ENCODE assay signal across 19 cellular contexts in genomic region chr1:153430561-153430960, GRCh38. TPM values are rescaled to one million over a fixed set of nuclear protein-coding genes. Genes with fewer than 3 reads are reported as not detected.
A peak's percentile ranks its signal among the peaks of the same experiment; 100 is the strongest.
DNase-seq lines count a peak whose midpoint lies in the region; ATAC-seq lines count a peak whose summit lies in the region.
"Had no signal": no experiment of that assay in that cellular context is flagged by ENCODE, and none has a peak within 500 bp of the region (broad histone marks: within the 10 kb centered on the region; RNA-seq: fewer than 3 reads in every experiment).

No MANE protein-coding gene starts in this region.

- CTCF ChIA-PET in activated CD8-positive, alpha-beta memory T cell treated with anti-CD3 and anti-CD28 coated beads, Interleukin-2, amount 10 ng/mL, durations not matched to agents 7 days and 5 days (lab: Charles Lee) = no interaction called here

- H4K91ac ChIP-seq in neuronal stem cell (ENCODE audit: low read depth, low read length, poor library complexity) = no peak overlapping the region

- DNase-seq in NCI-H1417 (lab: John Stamatoyannopoulos, UW) (peak in 2 of 3 experiments; percentile 23 to 37), NCI-H1417 treated with DMSO at 0.1 percent for 48 hours (lab: John Stamatoyannopoulos, UW) (no peak), NCI-H69 (lab: John Stamatoyannopoulos, UW) (peak; percentile 67), neuronal stem cell (ENCODE audit: low spot score) (no peak), NCI-H2171 treated with DMSO at 0.1 percent for 48 hours (lab: John Stamatoyannopoulos, UW) (no peak)
- no peak for DNase-seq in activated naive CD4-positive, alpha-beta T cell (lab: John Stamatoyannopoulos, UW)
- no peak for DNase-seq in activated CD8-positive, alpha-beta memory T cell treated with anti-CD3 and anti-CD28 coated beads, Interleukin-2, amount 10 ng/mL, durations not matched to agents 7 days and 5 days
- DNase-seq: AML-193; CD4-positive, alpha-beta memory T cell; DMS79; GDM1; HCEC 1CT had no signal

- H2BK5ac ChIP-seq in neuronal stem cell (ENCODE audit: low read length) = no peak overlapping the region

- no peak overlapping the region for H2BK120ac ChIP-seq in neuronal stem cell (ENCODE audit: low read depth, low read length)

- no peaks in the 10 kb centered on the region for H3K36me3 Mint-ChIP-seq in activated naive CD4-positive, alpha-beta T cell treated with anti-CD3 and anti-CD28 coated beads, Interleukin-2, amount 50 U/mL, for 24 hours
- H3K36me3 Mint-ChIP-seq in activated CD8-positive, alpha-beta memory T cell treated with anti-CD3 and anti-CD28 coated beads, Interleukin-2, amount 10 ng/mL, durations not matched to agents 7 days and 5 days = no peaks in the 10 kb centered on the region
- H3K36me3 Mint-ChIP-seq: CD14-positive monocyte; CD4-positive, alpha-beta memory T cell had no signal

- H3K9me3 ChIP-seq in neuronal stem cell (replicated peaks in 1 of 2; ENCODE audit: control insufficient read depth in 2 of 2, insufficient read depth in 1 of 2, low read depth in 1 of 2, low read length in 2 of 2) = no peaks in the 10 kb centered on the region
- H3K9me3 ChIP-seq: A549, BLaER1 had no signal

- H3K79me1 ChIP-seq in neuronal stem cell (ENCODE audit: low read depth, low read length) = no peaks in the 10 kb centered on the region

- no peak for ATAC-seq in activated CD8-positive, alpha-beta memory T cell treated with anti-CD3 and anti-CD28 coated beads, Interleukin-2, amount 10 ng/mL, durations not matched to agents 7 days and 5 days
- ATAC-seq: A549, GM23338 had no signal

- no peak overlapping the region for H2BK15ac ChIP-seq in neuronal stem cell (ENCODE audit: low read length)

- no peak overlapping the region for H3K4me3 ChIP-seq in neuronal stem cell (ENCODE audit: low read length in 2 of 2)
- H3K4me3 ChIP-seq: A549, BLaER1, GM23338 had no signal

- H2AK5ac ChIP-seq in neuronal stem cell (ENCODE audit: low read depth, low read length) = no peak overlapping the region

- H3K18ac ChIP-seq in neuronal stem cell (ENCODE audit: low read length) = no peak overlapping the region

- no peak overlapping the region for H3K4me3 Mint-ChIP-seq in activated naive CD4-positive, alpha-beta T cell treated with anti-CD3 and anti-CD28 coated beads, Interleukin-2, amount 50 U/mL, for 24 hours
- H3K4me3 Mint-ChIP-seq in activated CD8-positive, alpha-beta memory T cell treated with anti-CD3 and anti-CD28 coated beads, Interleukin-2, amount 10 ng/mL, durations not matched to agents 7 days and 5 days = no peak overlapping the region
- H3K4me3 Mint-ChIP-seq: CD14-positive monocyte; CD4-positive, alpha-beta memory T cell; GM23338 had no signal

- peaks cover 0 to 7% (median 0%) of the 10 kb centered on the region in 3 experiments for H3K27me3 ChIP-seq in neuronal stem cell (ENCODE audit: control insufficient read depth in 3 of 3, insufficient read depth in 3 of 3, low read depth in 1 of 3, low read length in 3 of 3)
- H3K27me3 ChIP-seq: BLaER1 had no signal

- H3K27me3 Mint-ChIP-seq in activated naive CD4-positive, alpha-beta T cell treated with anti-CD3 and anti-CD28 coated beads, Interleukin-2, amount 50 U/mL, for 24 hours = peaks cover 13% of the 10 kb centered on the region
- H3K27me3 Mint-ChIP-seq in activated CD8-positive, alpha-beta memory T cell treated with anti-CD3 and anti-CD28 coated beads, Interleukin-2, amount 10 ng/mL, durations not matched to agents 7 days and 5 days = peaks cover 8% of the 10 kb centered on the region

- no peak overlapping the region for H3K14ac ChIP-seq in neuronal stem cell (ENCODE audit: low read length)

- H3K23ac ChIP-seq in neuronal stem cell (ENCODE audit: low read depth, low read length, poor library complexity) = peak overlapping the region; percentile 27

- no peak overlapping the region for H2BK12ac ChIP-seq in neuronal stem cell (ENCODE audit: low read length)

- no peaks in the 10 kb centered on the region for H3K9me3 Mint-ChIP-seq in activated naive CD4-positive, alpha-beta T cell treated with anti-CD3 and anti-CD28 coated beads, Interleukin-2, amount 50 U/mL, for 24 hours
- H3K9me3 Mint-ChIP-seq in activated CD8-positive, alpha-beta memory T cell treated with anti-CD3 and anti-CD28 coated beads, Interleukin-2, amount 10 ng/mL, durations not matched to agents 7 days and 5 days (ENCODE audit: low read depth) = no peaks in the 10 kb centered on the region
- H3K9me3 Mint-ChIP-seq: CD4-positive, alpha-beta memory T cell; GM23338 had no signal

- H3K27ac ChIP-seq in neuronal stem cell (replicated peaks; ENCODE audit: low read length) = no peak overlapping the region
- H3K27ac ChIP-seq: 22Rv1, A549, BLaER1 had no signal

- peak overlapping the region; percentile 83 for H4K8ac ChIP-seq in neuronal stem cell (ENCODE audit: low read depth, low read length)

- no CpG with 5 or more reads among the region's 3 CpGs for WGBS in neuronal stem cell (ENCODE audit: extremely low coverage in 2 of 2, insufficient read length in 2 of 2, insufficient replicate concordance in 1 of 2), 2 donors

- H3K4me1 Mint-ChIP-seq in activated naive CD4-positive, alpha-beta T cell treated with anti-CD3 and anti-CD28 coated beads, Interleukin-2, amount 50 U/mL, for 24 hours = no peaks in the 10 kb centered on the region
- no peaks in the 10 kb centered on the region for H3K4me1 Mint-ChIP-seq in activated CD8-positive, alpha-beta memory T cell treated with anti-CD3 and anti-CD28 coated beads, Interleukin-2, amount 10 ng/mL, durations not matched to agents 7 days and 5 days
- H3K4me1 Mint-ChIP-seq: CD14-positive monocyte; CD4-positive, alpha-beta memory T cell; GM23338 had no signal

- no peak overlapping the region for H2AFZ ChIP-seq in neuronal stem cell (ENCODE audit: low read length)
- H2AFZ ChIP-seq: GM23338 had no signal

- no peaks in the 10 kb centered on the region for H3K4me1 ChIP-seq in neuronal stem cell (ENCODE audit: control insufficient read depth in 2 of 2, insufficient read depth in 1 of 2, low read depth in 1 of 2, low read length in 2 of 2)
- H3K4me1 ChIP-seq: A549, BLaER1 had no signal

- no peaks in the 10 kb centered on the region for H3K36me3 ChIP-seq in neuronal stem cell (replicated peaks in 1 of 2; ENCODE audit: control insufficient read depth in 2 of 2, insufficient read depth in 2 of 2, low read length in 2 of 2)
- H3K36me3 ChIP-seq: BLaER1 had no signal

- H3K4me2 ChIP-seq in neuronal stem cell (ENCODE audit: insufficient read depth, low read length, poor library complexity, severe bottlenecking) = no peak overlapping the region
- H3K4me2 ChIP-seq: A549, BLaER1, GM23338 had no signal

- H3K4ac ChIP-seq in neuronal stem cell (ENCODE audit: low read length) = no peak overlapping the region

- no peak overlapping the region for H3K9ac ChIP-seq in neuronal stem cell (ENCODE audit: low read depth, low read length, poor library complexity)
- H3K9ac ChIP-seq: BLaER1 had no signal

- peak overlapping the region; percentile 23 for H3K27ac Mint-ChIP-seq in activated naive CD4-positive, alpha-beta T cell treated with anti-CD3 and anti-CD28 coated beads, Interleukin-2, amount 50 U/mL, for 24 hours
- H3K27ac Mint-ChIP-seq in activated CD8-positive, alpha-beta memory T cell treated with anti-CD3 and anti-CD28 coated beads, Interleukin-2, amount 10 ng/mL, durations not matched to agents 7 days and 5 days = no peak overlapping the region
- H3K27ac Mint-ChIP-seq: CD14-positive monocyte; CD4-positive, alpha-beta memory T cell; GM23338 had no signal

RNA-seq across cellular contexts. Expression of gene S100A7A, which starts 14.2 kb away (rescaled TPM):
- polyA plus RNA-seq in neuronal stem cell (2013, experiment 1 of 2) = not detected
- polyA plus RNA-seq in neuronal stem cell (2013, experiment 2 of 2) = not detected
- total RNA-seq in activated CD8-positive, alpha-beta memory T cell treated with anti-CD3 and anti-CD28 coated beads, Interleukin-2, amount 10 ng/mL, durations not matched to agents 7 days and 5 days = not detected
- total RNA-seq: CD4-positive, alpha-beta memory T cell; Daoy; GM23338 had no signal
- polyA plus RNA-seq: A549; CD14-positive monocyte; CD4-positive, alpha-beta memory T cell; GM23338 had no signal

RNA-seq across cellular contexts. Expression of gene S100A7, which starts 29.9 kb away (rescaled TPM):
- not detected for polyA plus RNA-seq in neuronal stem cell (2013, experiment 1 of 2)
- not detected for polyA plus RNA-seq in neuronal stem cell (2013, experiment 2 of 2)
- total RNA-seq in activated CD8-positive, alpha-beta memory T cell treated with anti-CD3 and anti-CD28 coated beads, Interleukin-2, amount 10 ng/mL, durations not matched to agents 7 days and 5 days = not detected
- total RNA-seq: CD4-positive, alpha-beta memory T cell; Daoy; GM23338 had no signal
- polyA plus RNA-seq: A549; CD14-positive monocyte; CD4-positive, alpha-beta memory T cell; GM23338 had no signal

RNA-seq across cellular contexts. Expression of gene S100A8, which starts 39.7 kb away (rescaled TPM):
- not detected for polyA plus RNA-seq in neuronal stem cell (2013, experiment 1 of 2)
- polyA plus RNA-seq in neuronal stem cell (2013, experiment 2 of 2) = not detected
- not detected for total RNA-seq in activated CD8-positive, alpha-beta memory T cell treated with anti-CD3 and anti-CD28 coated beads, Interleukin-2, amount 10 ng/mL, durations not matched to agents 7 days and 5 days
- total RNA-seq: Daoy, GM23338 had no signal
- polyA plus RNA-seq: A549, GM23338 had no signal

RNA-seq across cellular contexts. Expression of gene S100A12, which starts 55.1 kb away (rescaled TPM):
- polyA plus RNA-seq in neuronal stem cell (2013, experiment 1 of 2) = not detected
- not detected for polyA plus RNA-seq in neuronal stem cell (2013, experiment 2 of 2)
- total RNA-seq in activated CD8-positive, alpha-beta memory T cell treated with anti-CD3 and anti-CD28 coated beads, Interleukin-2, amount 10 ng/mL, durations not matched to agents 7 days and 5 days = not detected
- total RNA-seq: CD4-positive, alpha-beta memory T cell; Daoy; GM23338 had no signal
- polyA plus RNA-seq: A549, GM23338 had no signal

Comparison
In these comparisons a context has a peak if more than half of its experiments do, and no peak if none do; other contexts are left out.
1. DNase-seq: peak in NCI-H1417 (2 of 3) and NCI-H69 (single experiment); none in NCI-H1417 treated with DMSO at 0.1 percent for 48 hours (single experiment), activated naive CD4-positive, alpha-beta T cell (0 of 4), neuronal stem cell (single experiment), activated CD8-positive, alpha-beta memory T cell treated with anti-CD3 and anti-CD28 coated beads, Interleukin-2, amount 10 ng/mL, durations not matched to agents 7 days and 5 days (single experiment) and NCI-H2171 treated with DMSO at 0.1 percent for 48 hours (single experiment).